ENCODE assay signal across 1 cellular context in genomic region chr5:137310051-137310730, GRCh38.
A peak's percentile ranks its signal among the peaks of the same experiment; 100 is the strongest.
TF ChIP-seq lines count a peak whose summit lies in the region.

No MANE protein-coding gene starts in this region.

TF ChIP-seq in SK-N-SH, 30 proteins besides CTCF, POLR2A, EP300 and RAD21 (continued from another document):
- TF ChIP-seq ZBTB33 (IDR thresholded peaks at IDR 0.05; ENCODE audit: borderline replicate concordance, low read depth) (no peak), TEAD4 (IDR thresholded peaks at IDR 0.05; ENCODE audit: borderline replicate concordance, insufficient read depth) (peak; percentile 74), JUND (IDR thresholded peaks at IDR 0.05) (peak; percentile 82), USF1 (IDR thresholded peaks at IDR 0.05; ENCODE audit: borderline replicate concordance, low read depth) (no peak), NRF1 (IDR thresholded peaks at IDR 0.05; ENCODE audit: low read depth, low read length) (no peak), FOXM1 (IDR thresholded peaks at IDR 0.05; ENCODE audit: low read depth) (no peak), USF2 (IDR thresholded peaks at IDR 0.05; ENCODE audit: borderline replicate concordance, low read depth, low read length) (no peak), ELF1 (IDR thresholded peaks at IDR 0.05) (no peak), GABPA (IDR thresholded peaks at IDR 0.05; ENCODE audit: low read depth) (no peak), EZH2phosphoT487 (IDR thresholded peaks at IDR 0.05; ENCODE audit: borderline replicate concordance, low read depth) (no peak), POLR2AphosphoS5 (IDR thresholded peaks at IDR 0.05; ENCODE audit: low read depth, low read length) (peak; percentile 16; the same call in 1 of the 2 replicates)
TF ChIP-seq in SK-N-SH: peak in this region for 8.
